In the genomic region with DNA sequence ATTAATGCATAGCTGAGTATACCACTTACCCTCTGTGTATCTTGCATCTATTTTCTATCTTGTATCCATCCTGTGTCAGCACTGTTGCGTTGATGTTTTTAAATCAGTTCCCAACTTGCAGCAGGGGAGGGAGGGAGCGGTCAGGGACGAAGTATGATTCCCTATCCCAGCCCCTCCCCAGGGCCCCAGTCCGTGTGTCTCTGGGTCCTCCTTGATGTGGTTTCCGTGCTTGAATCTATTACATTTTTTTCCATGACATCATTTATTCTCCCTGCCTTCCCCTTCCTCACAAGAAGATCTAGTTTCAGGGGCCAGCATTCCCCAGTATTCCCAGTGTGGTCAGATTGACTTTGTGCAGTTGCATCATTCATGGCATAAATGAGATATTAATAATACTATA, we compare ENCODE assay signal across 18 cellular contexts.
A peak's percentile ranks its signal among the peaks of the same experiment; 100 is the strongest.
DNase-seq lines count a peak whose midpoint lies in the region; ATAC-seq and TF ChIP-seq lines count a peak whose summit lies in the region.
"Had no signal": no experiment of that assay in that cellular context is flagged by ENCODE, and none has a peak within 500 bp of the region (broad histone marks: within the 10 kb centered on the region; RNA-seq: fewer than 3 reads in every experiment).

No MANE protein-coding gene starts in this region.

- no peak overlapping the region for H2AFZ ChIP-seq in HCT116 (ENCODE audit: low read depth, low read length, poor library complexity, severe bottlenecking)

- H3K4me3 ChIP-seq in HCT116 (replicated peaks in 1 of 2; ENCODE audit: low read depth in 1 of 2, low read length in 2 of 2): no peak overlapping the region
- H3K4me3 ChIP-seq: A549 had no signal

- CTCF ChIA-PET in HCT116 (lab: Charles Lee): no interaction called here

- H3K27ac ChIP-seq in HCT116 (ENCODE audit: low read depth, low read length): no peak overlapping the region
- H3K27ac ChIP-seq: A549, C4-2B, HL-60 had no signal

- no peaks in the 10 kb centered on the region for H3K9me2 ChIP-seq in HCT116 (ENCODE audit: insufficient read depth)

- no peaks in the 10 kb centered on the region for H3K79me2 ChIP-seq in HCT116 (ENCODE audit: insufficient read depth, low read length)

- H3K36me3 ChIP-seq in HCT116 (ENCODE audit: control insufficient read depth in 1 of 2, insufficient read depth in 2 of 2, low read length in 2 of 2): no peaks in the 10 kb centered on the region
- H3K36me3 ChIP-seq: BE2C had no signal

- TF ChIP-seq RAD21 in HCT116 (IDR thresholded peaks at IDR 0.05; ENCODE audit: low read depth): no peak

- H3K4me2 ChIP-seq in HCT116 (ENCODE audit: low read length): peak overlapping the region; percentile 17
- H3K4me2 ChIP-seq: A549 had no signal

- no TSS peak for BruUV-seq in HCT116 (replicated peaks; lab: Mats Ljungman, UMichigan)

- no peak for TF ChIP-seq POLR2A in HCT116 (IDR thresholded peaks at IDR 0.05; ENCODE audit: borderline replicate concordance, extremely low read depth, insufficient read depth, insufficient read length)

- POLR2A ChIA-PET in HCT116 (lab: Charles Lee): no interaction called here

- ATAC-seq in HCT116: no peak
- ATAC-seq in GM19035 (IDR thresholded peaks at IDR 0.05; ENCODE audit: unreplicated experiment): no peak
- ATAC-seq: A549; CD8-positive, alpha-beta T cell had no signal

- H3K27me3 ChIP-seq in HCT116 (ENCODE audit: insufficient read depth, low read length): no peaks in the 10 kb centered on the region
- H3K27me3 ChIP-seq: BE2C had no signal

- intact Hi-C loops in HCT116 (cut with micrococcal nuclease): no loop called here

- no peak for TF ChIP-seq CTCF in HCT116 (IDR thresholded peaks at IDR 0.05 in 2 of 3, conservative IDR thresholded peaks at IDR 0.05 in 1 of 3; ENCODE audit: borderline replicate concordance in 1 of 3, insufficient read depth in 1 of 3, low read depth in 2 of 3, low read length in 2 of 3)

- RAD21 ChIA-PET in HCT116 (lab: Charles Lee; ENCODE audit: low non-redundant PET in 1 of 2, low total read pairs in 2 of 2, uncharacterized antibody in 2 of 2, unreplicated experiment in 2 of 2): no interaction called here

- peaks cover 0 to 17% of the 10 kb centered on the region in 2 experiments; a peak in 1 of 4 replicates for H3K4me1 ChIP-seq in HCT116 (ENCODE audit: control insufficient read depth in 1 of 2, insufficient read depth in 2 of 2, low read length in 2 of 2)
- H3K4me1 ChIP-seq: BE2C had no signal

- no peak for DNase-seq in HCT116 (ENCODE audit: low read depth, low spot score)
- DNase-seq in M059J (ENCODE audit: low read depth): peak; percentile 41
- peak; percentile 24 for DNase-seq in amniotic epithelial cell (ENCODE audit: low read depth)
- peak; percentile 27 for DNase-seq in glomerular visceral epithelial cell (ENCODE audit: extremely low spot score)
- no peak for DNase-seq in NCI-H2171 (lab: John Stamatoyannopoulos, UW)
- DNase-seq in GM19238 (ENCODE audit: insufficient read length, low spot score): no peak
- DNase-seq in activated CD4-positive, alpha-beta T cell treated with anti-CD3 and anti-CD28 coated beads, Interleukin-2, amount 50 U/mL, for 4 hours: no peak
- DNase-seq: BE2C; CD8-positive, alpha-beta T cell; COR-L47; DND-41; GOT3; H9; KG1 had no signal

- no peak overlapping the region for H3K9ac ChIP-seq in HCT116 (ENCODE audit: low read length)

- no peaks in the 10 kb centered on the region for H3K9me3 ChIP-seq in HCT116 (ENCODE audit: control insufficient read depth in 1 of 2, insufficient read depth in 1 of 2, low read depth in 1 of 2, low read length in 2 of 2)
- H3K9me3 ChIP-seq: A549, BE2C had no signal

- H4K20me1 ChIP-seq in HCT116 (ENCODE audit: insufficient read depth): no peaks in the 10 kb centered on the region

TF ChIP-seq in HCT116, 20 proteins besides CTCF, POLR2A, EP300 and RAD21:
- TF ChIP-seq, protein P1, sequence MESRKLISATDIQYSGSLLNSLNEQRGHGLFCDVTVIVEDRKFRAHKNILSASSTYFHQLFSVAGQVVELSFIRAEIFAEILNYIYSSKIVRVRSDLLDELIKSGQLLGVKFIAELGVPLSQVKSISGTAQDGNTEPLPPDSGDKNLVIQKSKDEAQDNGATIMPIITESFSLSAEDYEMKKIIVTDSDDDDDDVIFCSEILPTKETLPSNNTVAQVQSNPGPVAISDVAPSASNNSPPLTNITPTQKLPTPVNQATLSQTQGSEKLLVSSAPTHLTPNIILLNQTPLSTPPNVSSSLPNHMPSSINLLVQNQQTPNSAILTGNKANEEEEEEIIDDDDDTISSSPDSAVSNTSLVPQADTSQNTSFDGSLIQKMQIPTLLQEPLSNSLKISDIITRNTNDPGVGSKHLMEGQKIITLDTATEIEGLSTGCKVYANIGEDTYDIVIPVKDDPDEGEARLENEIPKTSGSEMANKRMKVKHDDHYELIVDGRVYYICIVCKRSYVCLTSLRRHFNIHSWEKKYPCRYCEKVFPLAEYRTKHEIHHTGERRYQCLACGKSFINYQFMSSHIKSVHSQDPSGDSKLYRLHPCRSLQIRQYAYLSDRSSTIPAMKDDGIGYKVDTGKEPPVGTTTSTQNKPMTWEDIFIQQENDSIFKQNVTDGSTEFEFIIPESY (IDR thresholded peaks at IDR 0.05; ENCODE audit: extremely low read depth, insufficient replicate concordance, low read length): no peak
- TF ChIP-seq, protein P2, sequence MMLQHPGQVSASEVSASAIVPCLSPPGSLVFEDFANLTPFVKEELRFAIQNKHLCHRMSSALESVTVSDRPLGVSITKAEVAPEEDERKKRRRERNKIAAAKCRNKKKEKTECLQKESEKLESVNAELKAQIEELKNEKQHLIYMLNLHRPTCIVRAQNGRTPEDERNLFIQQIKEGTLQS (IDR thresholded peaks at IDR 0.05): no peak
- TF ChIP-seq CEBPB (IDR thresholded peaks at IDR 0.05; ENCODE audit: low read depth) (no peak), EZH2 (IDR thresholded peaks at IDR 0.05) (no peak), SIN3A (IDR thresholded peaks at IDR 0.05; ENCODE audit: low read depth) (no peak), EGR1 (IDR thresholded peaks at IDR 0.05; ENCODE audit: low read depth) (no peak), TCF7L2 (IDR thresholded peaks at IDR 0.05; ENCODE audit: borderline replicate concordance, extremely low read depth, insufficient read depth, insufficient read length) (no peak), FOSL1 (IDR thresholded peaks at IDR 0.05; ENCODE audit: low read depth) (no peak), EZH2phosphoT487 (IDR thresholded peaks at IDR 0.05; ENCODE audit: borderline replicate concordance) (no peak), ZNF274 (IDR thresholded peaks at IDR 0.05; ENCODE audit: low read depth, low read length) (no peak), CBX3 (IDR thresholded peaks at IDR 0.05; ENCODE audit: low read depth) (no peak), SP1 (IDR thresholded peaks at IDR 0.05; ENCODE audit: low read depth) (no peak), JUND (IDR thresholded peaks at IDR 0.05) (no peak), ELF1 (IDR thresholded peaks at IDR 0.05; ENCODE audit: borderline replicate concordance, low read depth) (no peak)
- TF ChIP-seq, protein P3, sequence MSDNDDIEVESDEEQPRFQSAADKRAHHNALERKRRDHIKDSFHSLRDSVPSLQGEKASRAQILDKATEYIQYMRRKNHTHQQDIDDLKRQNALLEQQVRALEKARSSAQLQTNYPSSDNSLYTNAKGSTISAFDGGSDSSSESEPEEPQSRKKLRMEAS (IDR thresholded peaks at IDR 0.05): no peak
- TF ChIP-seq, protein P4, sequence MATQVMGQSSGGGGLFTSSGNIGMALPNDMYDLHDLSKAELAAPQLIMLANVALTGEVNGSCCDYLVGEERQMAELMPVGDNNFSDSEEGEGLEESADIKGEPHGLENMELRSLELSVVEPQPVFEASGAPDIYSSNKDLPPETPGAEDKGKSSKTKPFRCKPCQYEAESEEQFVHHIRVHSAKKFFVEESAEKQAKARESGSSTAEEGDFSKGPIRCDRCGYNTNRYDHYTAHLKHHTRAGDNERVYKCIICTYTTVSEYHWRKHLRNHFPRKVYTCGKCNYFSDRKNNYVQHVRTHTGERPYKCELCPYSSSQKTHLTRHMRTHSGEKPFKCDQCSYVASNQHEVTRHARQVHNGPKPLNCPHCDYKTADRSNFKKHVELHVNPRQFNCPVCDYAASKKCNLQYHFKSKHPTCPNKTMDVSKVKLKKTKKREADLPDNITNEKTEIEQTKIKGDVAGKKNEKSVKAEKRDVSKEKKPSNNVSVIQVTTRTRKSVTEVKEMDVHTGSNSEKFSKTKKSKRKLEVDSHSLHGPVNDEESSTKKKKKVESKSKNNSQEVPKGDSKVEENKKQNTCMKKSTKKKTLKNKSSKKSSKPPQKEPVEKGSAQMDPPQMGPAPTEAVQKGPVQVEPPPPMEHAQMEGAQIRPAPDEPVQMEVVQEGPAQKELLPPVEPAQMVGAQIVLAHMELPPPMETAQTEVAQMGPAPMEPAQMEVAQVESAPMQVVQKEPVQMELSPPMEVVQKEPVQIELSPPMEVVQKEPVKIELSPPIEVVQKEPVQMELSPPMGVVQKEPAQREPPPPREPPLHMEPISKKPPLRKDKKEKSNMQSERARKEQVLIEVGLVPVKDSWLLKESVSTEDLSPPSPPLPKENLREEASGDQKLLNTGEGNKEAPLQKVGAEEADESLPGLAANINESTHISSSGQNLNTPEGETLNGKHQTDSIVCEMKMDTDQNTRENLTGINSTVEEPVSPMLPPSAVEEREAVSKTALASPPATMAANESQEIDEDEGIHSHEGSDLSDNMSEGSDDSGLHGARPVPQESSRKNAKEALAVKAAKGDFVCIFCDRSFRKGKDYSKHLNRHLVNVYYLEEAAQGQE (IDR thresholded peaks at IDR 0.05; ENCODE audit: low read depth): no peak

Comparison
In these comparisons a context has a peak if more than half of its experiments do, and no peak if none do; other contexts are left out.
1. DNase-seq: peak in M059J (single experiment), amniotic epithelial cell (single experiment) and glomerular visceral epithelial cell (single experiment); none in HCT116 (single experiment), NCI-H2171 (single experiment), GM19238 (single experiment) and activated CD4-positive, alpha-beta T cell treated with anti-CD3 and anti-CD28 coated beads, Interleukin-2, amount 50 U/mL, for 4 hours (0 of 2).